In genomic region chr19:45882652-45883585, GRCh38 we compare ENCODE assay signal across 1 cellular context.
TF ChIP-seq lines count a peak whose summit lies in the region.

No MANE protein-coding gene starts in this region.

TF ChIP-seq in WTC11, 78 proteins besides CTCF, POLR2A, EP300 and RAD21 (continued from another document and continues in another):
- TF ChIP-seq ZNF532 (CRISPR knock-in tag; IDR thresholded peaks at IDR 0.05; ENCODE audit: borderline replicate concordance) (peak; percentile 57; the same call in 1 of the 2 replicates), EMX1 (CRISPR knock-in tag; IDR thresholded peaks at IDR 0.05) (no peak), ZNF512 (CRISPR knock-in tag; IDR thresholded peaks at IDR 0.05; ENCODE audit: borderline replicate concordance) (no peak), NR3C1 (CRISPR knock-in tag; conservative IDR thresholded peaks at IDR 0.05; ENCODE audit: low read depth) (no peak), CREM (CRISPR knock-in tag; IDR thresholded peaks at IDR 0.05) (peak; percentile 49), ZNF317 (CRISPR knock-in tag; IDR thresholded peaks at IDR 0.05; ENCODE audit: borderline replicate concordance, low read depth) (no peak), ZNF219 (CRISPR knock-in tag; IDR thresholded peaks at IDR 0.05; ENCODE audit: borderline replicate concordance) (no peak), FOXJ3 (CRISPR knock-in tag; IDR thresholded peaks at IDR 0.05; ENCODE audit: borderline replicate concordance) (no peak), GTF2I (CRISPR knock-in tag; conservative IDR thresholded peaks at IDR 0.05) (peak; percentile 99), GABPB1 (CRISPR knock-in tag; IDR thresholded peaks at IDR 0.05) (peak; percentile 46), FOXP4 (CRISPR knock-in tag; IDR thresholded peaks at IDR 0.05) (peak; percentile 58; the same call in 1 of the 2 replicates), CBFB (CRISPR knock-in tag; IDR thresholded peaks at IDR 0.05; ENCODE audit: low read depth) (peak; percentile 77; the same call in 1 of the 2 replicates), ZNF671 (CRISPR knock-in tag; IDR thresholded peaks at IDR 0.05) (peak; percentile 22; the same call in 1 of the 2 replicates), SP1 (CRISPR knock-in tag; conservative IDR thresholded peaks at IDR 0.05) (peak; percentile 83), TEAD1 (CRISPR knock-in tag; IDR thresholded peaks at IDR 0.05) (peak; percentile 80), ZNF121 (CRISPR knock-in tag; IDR thresholded peaks at IDR 0.05) (peak; percentile 95), PRRX2 (CRISPR knock-in tag; IDR thresholded peaks at IDR 0.05) (0 out of 2 replicates have a peak, but pooled peaks have one; percentile 76)
- TF ChIP-seq, protein P1, sequence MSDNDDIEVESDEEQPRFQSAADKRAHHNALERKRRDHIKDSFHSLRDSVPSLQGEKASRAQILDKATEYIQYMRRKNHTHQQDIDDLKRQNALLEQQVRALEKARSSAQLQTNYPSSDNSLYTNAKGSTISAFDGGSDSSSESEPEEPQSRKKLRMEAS (CRISPR knock-in tag; IDR thresholded peaks at IDR 0.05) = peak; percentile 37; the same call in 1 of the 2 replicates
- TF ChIP-seq, protein P2, sequence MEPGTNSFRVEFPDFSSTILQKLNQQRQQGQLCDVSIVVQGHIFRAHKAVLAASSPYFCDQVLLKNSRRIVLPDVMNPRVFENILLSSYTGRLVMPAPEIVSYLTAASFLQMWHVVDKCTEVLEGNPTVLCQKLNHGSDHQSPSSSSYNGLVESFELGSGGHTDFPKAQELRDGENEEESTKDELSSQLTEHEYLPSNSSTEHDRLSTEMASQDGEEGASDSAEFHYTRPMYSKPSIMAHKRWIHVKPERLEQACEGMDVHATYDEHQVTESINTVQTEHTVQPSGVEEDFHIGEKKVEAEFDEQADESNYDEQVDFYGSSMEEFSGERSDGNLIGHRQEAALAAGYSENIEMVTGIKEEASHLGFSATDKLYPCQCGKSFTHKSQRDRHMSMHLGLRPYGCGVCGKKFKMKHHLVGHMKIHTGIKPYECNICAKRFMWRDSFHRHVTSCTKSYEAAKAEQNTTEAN (CRISPR knock-in tag; IDR thresholded peaks at IDR 0.05) = no peak; the same call in 1 of the 2 replicates
- TF ChIP-seq, protein P3, sequence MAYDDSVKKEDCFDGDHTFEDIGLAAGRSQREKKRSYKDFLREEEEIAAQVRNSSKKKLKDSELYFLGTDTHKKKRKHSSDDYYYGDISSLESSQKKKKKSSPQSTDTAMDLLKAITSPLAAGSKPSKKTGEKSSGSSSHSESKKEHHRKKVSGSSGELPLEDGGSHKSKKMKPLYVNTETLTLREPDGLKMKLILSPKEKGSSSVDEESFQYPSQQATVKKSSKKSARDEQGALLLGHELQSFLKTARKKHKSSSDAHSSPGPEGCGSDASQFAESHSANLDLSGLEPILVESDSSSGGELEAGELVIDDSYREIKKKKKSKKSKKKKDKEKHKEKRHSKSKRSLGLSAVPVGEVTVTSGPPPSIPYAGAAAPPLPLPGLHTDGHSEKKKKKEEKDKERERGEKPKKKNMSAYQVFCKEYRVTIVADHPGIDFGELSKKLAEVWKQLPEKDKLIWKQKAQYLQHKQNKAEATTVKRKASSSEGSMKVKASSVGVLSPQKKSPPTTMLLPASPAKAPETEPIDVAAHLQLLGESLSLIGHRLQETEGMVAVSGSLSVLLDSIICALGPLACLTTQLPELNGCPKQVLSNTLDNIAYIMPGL (CRISPR knock-in tag; IDR thresholded peaks at IDR 0.05) = peak; percentile 81
- TF ChIP-seq, protein P4, sequence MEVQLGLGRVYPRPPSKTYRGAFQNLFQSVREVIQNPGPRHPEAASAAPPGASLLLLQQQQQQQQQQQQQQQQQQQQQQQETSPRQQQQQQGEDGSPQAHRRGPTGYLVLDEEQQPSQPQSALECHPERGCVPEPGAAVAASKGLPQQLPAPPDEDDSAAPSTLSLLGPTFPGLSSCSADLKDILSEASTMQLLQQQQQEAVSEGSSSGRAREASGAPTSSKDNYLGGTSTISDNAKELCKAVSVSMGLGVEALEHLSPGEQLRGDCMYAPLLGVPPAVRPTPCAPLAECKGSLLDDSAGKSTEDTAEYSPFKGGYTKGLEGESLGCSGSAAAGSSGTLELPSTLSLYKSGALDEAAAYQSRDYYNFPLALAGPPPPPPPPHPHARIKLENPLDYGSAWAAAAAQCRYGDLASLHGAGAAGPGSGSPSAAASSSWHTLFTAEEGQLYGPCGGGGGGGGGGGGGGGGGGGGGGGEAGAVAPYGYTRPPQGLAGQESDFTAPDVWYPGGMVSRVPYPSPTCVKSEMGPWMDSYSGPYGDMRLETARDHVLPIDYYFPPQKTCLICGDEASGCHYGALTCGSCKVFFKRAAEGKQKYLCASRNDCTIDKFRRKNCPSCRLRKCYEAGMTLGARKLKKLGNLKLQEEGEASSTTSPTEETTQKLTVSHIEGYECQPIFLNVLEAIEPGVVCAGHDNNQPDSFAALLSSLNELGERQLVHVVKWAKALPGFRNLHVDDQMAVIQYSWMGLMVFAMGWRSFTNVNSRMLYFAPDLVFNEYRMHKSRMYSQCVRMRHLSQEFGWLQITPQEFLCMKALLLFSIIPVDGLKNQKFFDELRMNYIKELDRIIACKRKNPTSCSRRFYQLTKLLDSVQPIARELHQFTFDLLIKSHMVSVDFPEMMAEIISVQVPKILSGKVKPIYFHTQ (CRISPR knock-in tag; IDR thresholded peaks at IDR 0.05) = peak; percentile 74; the same call in 1 of the 2 replicates
- TF ChIP-seq, protein P5, sequence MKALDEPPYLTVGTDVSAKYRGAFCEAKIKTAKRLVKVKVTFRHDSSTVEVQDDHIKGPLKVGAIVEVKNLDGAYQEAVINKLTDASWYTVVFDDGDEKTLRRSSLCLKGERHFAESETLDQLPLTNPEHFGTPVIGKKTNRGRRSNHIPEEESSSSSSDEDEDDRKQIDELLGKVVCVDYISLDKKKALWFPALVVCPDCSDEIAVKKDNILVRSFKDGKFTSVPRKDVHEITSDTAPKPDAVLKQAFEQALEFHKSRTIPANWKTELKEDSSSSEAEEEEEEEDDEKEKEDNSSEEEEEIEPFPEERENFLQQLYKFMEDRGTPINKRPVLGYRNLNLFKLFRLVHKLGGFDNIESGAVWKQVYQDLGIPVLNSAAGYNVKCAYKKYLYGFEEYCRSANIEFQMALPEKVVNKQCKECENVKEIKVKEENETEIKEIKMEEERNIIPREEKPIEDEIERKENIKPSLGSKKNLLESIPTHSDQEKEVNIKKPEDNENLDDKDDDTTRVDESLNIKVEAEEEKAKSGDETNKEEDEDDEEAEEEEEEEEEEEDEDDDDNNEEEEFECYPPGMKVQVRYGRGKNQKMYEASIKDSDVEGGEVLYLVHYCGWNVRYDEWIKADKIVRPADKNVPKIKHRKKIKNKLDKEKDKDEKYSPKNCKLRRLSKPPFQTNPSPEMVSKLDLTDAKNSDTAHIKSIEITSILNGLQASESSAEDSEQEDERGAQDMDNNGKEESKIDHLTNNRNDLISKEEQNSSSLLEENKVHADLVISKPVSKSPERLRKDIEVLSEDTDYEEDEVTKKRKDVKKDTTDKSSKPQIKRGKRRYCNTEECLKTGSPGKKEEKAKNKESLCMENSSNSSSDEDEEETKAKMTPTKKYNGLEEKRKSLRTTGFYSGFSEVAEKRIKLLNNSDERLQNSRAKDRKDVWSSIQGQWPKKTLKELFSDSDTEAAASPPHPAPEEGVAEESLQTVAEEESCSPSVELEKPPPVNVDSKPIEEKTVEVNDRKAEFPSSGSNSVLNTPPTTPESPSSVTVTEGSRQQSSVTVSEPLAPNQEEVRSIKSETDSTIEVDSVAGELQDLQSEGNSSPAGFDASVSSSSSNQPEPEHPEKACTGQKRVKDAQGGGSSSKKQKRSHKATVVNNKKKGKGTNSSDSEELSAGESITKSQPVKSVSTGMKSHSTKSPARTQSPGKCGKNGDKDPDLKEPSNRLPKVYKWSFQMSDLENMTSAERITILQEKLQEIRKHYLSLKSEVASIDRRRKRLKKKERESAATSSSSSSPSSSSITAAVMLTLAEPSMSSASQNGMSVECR (CRISPR knock-in tag; IDR thresholded peaks at IDR 0.05; ENCODE audit: borderline replicate concordance) = peak; percentile 59; the same call in 1 of the 2 replicates
- TF ChIP-seq, protein P6, sequence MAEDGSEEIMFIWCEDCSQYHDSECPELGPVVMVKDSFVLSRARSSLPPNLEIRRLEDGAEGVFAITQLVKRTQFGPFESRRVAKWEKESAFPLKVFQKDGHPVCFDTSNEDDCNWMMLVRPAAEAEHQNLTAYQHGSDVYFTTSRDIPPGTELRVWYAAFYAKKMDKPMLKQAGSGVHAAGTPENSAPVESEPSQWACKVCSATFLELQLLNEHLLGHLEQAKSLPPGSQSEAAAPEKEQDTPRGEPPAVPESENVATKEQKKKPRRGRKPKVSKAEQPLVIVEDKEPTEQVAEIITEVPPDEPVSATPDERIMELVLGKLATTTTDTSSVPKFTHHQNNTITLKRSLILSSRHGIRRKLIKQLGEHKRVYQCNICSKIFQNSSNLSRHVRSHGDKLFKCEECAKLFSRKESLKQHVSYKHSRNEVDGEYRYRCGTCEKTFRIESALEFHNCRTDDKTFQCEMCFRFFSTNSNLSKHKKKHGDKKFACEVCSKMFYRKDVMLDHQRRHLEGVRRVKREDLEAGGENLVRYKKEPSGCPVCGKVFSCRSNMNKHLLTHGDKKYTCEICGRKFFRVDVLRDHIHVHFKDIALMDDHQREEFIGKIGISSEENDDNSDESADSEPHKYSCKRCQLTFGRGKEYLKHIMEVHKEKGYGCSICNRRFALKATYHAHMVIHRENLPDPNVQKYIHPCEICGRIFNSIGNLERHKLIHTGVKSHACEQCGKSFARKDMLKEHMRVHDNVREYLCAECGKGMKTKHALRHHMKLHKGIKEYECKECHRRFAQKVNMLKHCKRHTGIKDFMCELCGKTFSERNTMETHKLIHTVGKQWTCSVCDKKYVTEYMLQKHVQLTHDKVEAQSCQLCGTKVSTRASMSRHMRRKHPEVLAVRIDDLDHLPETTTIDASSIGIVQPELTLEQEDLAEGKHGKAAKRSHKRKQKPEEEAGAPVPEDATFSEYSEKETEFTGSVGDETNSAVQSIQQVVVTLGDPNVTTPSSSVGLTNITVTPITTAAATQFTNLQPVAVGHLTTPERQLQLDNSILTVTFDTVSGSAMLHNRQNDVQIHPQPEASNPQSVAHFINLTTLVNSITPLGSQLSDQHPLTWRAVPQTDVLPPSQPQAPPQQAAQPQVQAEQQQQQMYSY (CRISPR knock-in tag; IDR thresholded peaks at IDR 0.05) = peak; percentile 75
